19 cellular contexts compared by ENCODE assay signal in the genomic region with DNA sequence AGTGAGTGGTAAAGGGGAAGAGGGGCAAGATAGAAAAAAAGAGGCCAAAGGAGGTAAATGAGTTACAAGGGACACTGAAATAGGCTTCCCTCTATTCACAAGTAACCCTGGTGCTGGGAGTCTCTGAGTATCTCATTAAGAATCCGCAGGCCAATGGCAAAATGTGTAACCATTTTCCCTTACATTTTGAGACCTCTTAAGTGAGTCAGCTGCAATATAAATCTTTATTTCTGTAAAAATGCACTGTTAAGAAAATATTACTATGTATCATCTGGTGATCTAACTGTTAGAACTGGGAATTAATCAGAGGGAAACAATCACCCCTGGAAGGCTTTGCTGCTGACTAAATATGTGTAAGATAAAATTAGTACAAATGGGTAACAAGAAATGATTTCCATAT.
A peak's percentile ranks its signal among the peaks of the same experiment; 100 is the strongest.
DNase-seq lines count a peak whose midpoint lies in the region; ATAC-seq, FAIRE-seq and TF ChIP-seq lines count a peak whose summit lies in the region.
"Had no signal": no experiment of that assay in that cellular context is flagged by ENCODE, and none has a peak within 500 bp of the region (broad histone marks: within the 10 kb centered on the region; RNA-seq: fewer than 3 reads in every experiment).

No MANE protein-coding gene starts in this region.

- H2AFZ ChIP-seq in astrocyte (ENCODE audit: low read depth, low read length) (no peak overlapping the region), osteoblast (ENCODE audit: low read length) (no peak overlapping the region)

- peaks cover 2% of the 10 kb centered on the region for H3K27me3 Mint-ChIP-seq in astrocyte (ENCODE audit: low read depth, unreplicated experiment)
- H3K27me3 Mint-ChIP-seq: CD4-positive, alpha-beta memory T cell had no signal

- H3K4me3 Mint-ChIP-seq in astrocyte (ENCODE audit: unreplicated experiment): no peak overlapping the region

- TF ChIP-seq CTCF in AG04449 (IDR thresholded peaks at IDR 0.05; ENCODE audit: insufficient read depth, low read length, missing control alignments) (no peak), astrocyte (IDR thresholded peaks at IDR 0.05; ENCODE audit: insufficient read depth, low read depth, low read length) (no peak), osteoblast (IDR thresholded peaks at IDR 0.05; ENCODE audit: extremely low read depth, low read depth, low read length) (no peak), spleen (IDR thresholded peaks at IDR 0.05 in 8 of 11, conservative IDR thresholded peaks at IDR 0.05 in 3 of 11) (no peak)

- peaks cover 4% of the 10 kb centered on the region for H3K4me1 ChIP-seq in astrocyte (ENCODE audit: insufficient read depth, low read length)
- peaks cover 29% of the 10 kb centered on the region for H3K4me1 ChIP-seq in osteoblast (ENCODE audit: insufficient read depth, low read length)
- no peaks in the 10 kb centered on the region for H3K4me1 ChIP-seq in spleen

- H3K79me2 ChIP-seq in astrocyte (ENCODE audit: insufficient read depth, low read length) (no peaks in the 10 kb centered on the region), osteoblast (ENCODE audit: insufficient read depth, low read length) (no peaks in the 10 kb centered on the region)

- H4K20me1 ChIP-seq in astrocyte (ENCODE audit: insufficient read depth, low read length) (no peaks in the 10 kb centered on the region), osteoblast (ENCODE audit: insufficient read depth, low read length) (no peaks in the 10 kb centered on the region)

- WGBS in spleen, 5 donors: 71 to 95% (median 86%) methylated on average over 1 of the region's 1 CpG

- FAIRE-seq in astrocyte (lab: Jason Lieb, UNC): no peak
- FAIRE-seq: RCC 7860 had no signal

- H3K36me3 Mint-ChIP-seq in astrocyte (ENCODE audit: low read depth, unreplicated experiment): peaks cover under 1% of the 10 kb centered on the region
- H3K36me3 Mint-ChIP-seq: CD4-positive, alpha-beta memory T cell had no signal

- H3K9me3 Mint-ChIP-seq in astrocyte (ENCODE audit: unreplicated experiment): peaks cover 4% of the 10 kb centered on the region

- H3K4me2 ChIP-seq in astrocyte (ENCODE audit: low read length) (peak overlapping the region; percentile 18), osteoblast (ENCODE audit: insufficient read depth, low read length) (peak overlapping the region; percentile 48)

- H3K4me3 ChIP-seq in AG04449 (ENCODE audit: low read depth, low read length) (no peak overlapping the region), astrocyte (ENCODE audit: insufficient read depth, low read depth, low read length) (no peak overlapping the region), osteoblast (ENCODE audit: insufficient read depth, low read length) (no peak overlapping the region), spleen (no peak overlapping the region)
- H3K4me3 ChIP-seq: SK-N-MC had no signal

- no peak for ATAC-seq in HG02852 (IDR thresholded peaks at IDR 0.05; ENCODE audit: unreplicated experiment)

- H3K27ac ChIP-seq in astrocyte (ENCODE audit: low read depth, low read length) (no peak overlapping the region), osteoblast (ENCODE audit: low read depth, low read length) (peak overlapping the region; percentile 29), spleen (no peak overlapping the region)
- H3K27ac ChIP-seq: SK-N-MC had no signal

- H3K4me1 Mint-ChIP-seq in astrocyte (ENCODE audit: low read depth, unreplicated experiment): peaks cover 15% of the 10 kb centered on the region
- H3K4me1 Mint-ChIP-seq: CD4-positive, alpha-beta memory T cell had no signal

- TF ChIP-seq POLR2A in spleen (IDR thresholded peaks at IDR 0.05): no peak

- peak; percentile 55 for DNase-seq in AG04449 (ENCODE audit: low read depth, low spot score)
- peak; percentile 33 for DNase-seq in HS-5 (ENCODE audit: low read depth)
- peak; percentile 38 for DNase-seq in astrocyte (ENCODE audit: low read depth)
- peak; percentile 53 for DNase-seq in osteoblast (ENCODE audit: insufficient read length, low spot score, missing footprints)
- no peak for DNase-seq in cerebellar nuclear complex (lab: John Stamatoyannopoulos, UW)
- DNase-seq in SKM-1 treated with dmso at 0.1 percent for 144 hours (lab: John Stamatoyannopoulos, UW; ENCODE audit: unreplicated experiment): no peak
- no peak for DNase-seq in spleen
- DNase-seq: 8988T; CD4-positive, alpha-beta memory T cell; H7; MV-4-11; NCI-H1694 treated with DMSO at 0.1 percent for 48 hours; NCI-H510A; NCI-H748 treated with DMSO at 0.1 percent for 48 hours; NK-92 treated with Interleukin-12 subunit alpha and Interleukin-12 subunit beta, amount 100 ng/mL, for 24 hours; Right ventricle myocardium superior had no signal

- H3K9me3 ChIP-seq in astrocyte (ENCODE audit: insufficient read depth, low read depth, low read length): no peaks in the 10 kb centered on the region
- no peaks in the 10 kb centered on the region for H3K9me3 ChIP-seq in osteoblast (ENCODE audit: low read depth, low read length)
- peaks cover 0 to 7% (median 0%) of the 10 kb centered on the region in 8 donors for H3K9me3 ChIP-seq in spleen

- H3K27ac Mint-ChIP-seq in astrocyte (ENCODE audit: unreplicated experiment): no peak overlapping the region
- H3K27ac Mint-ChIP-seq: CD4-positive, alpha-beta memory T cell had no signal

- H3K36me3 ChIP-seq in astrocyte (ENCODE audit: insufficient read depth, low read length) (no peaks in the 10 kb centered on the region), osteoblast (ENCODE audit: insufficient read depth, low read length) (no peaks in the 10 kb centered on the region), spleen (no peaks in the 10 kb centered on the region)

- intact Hi-C loops in spleen (cut with DNase I; ENCODE audit: low total_unique reads): no loop called here

- CTCF ChIA-PET in AG04449 (lab: Yijun Ruan, JAX): interaction anchor here (0.7 to 3.0 kb wide), 3 partner anchors 17 to 83 kb away, joined by 3 to 18 read pairs (median 3); no protein-coding TSS in a partner anchor

- POLR2A ChIA-PET in AG04449 (lab: Yijun Ruan, JAX): no interaction called here

- H3K27me3 ChIP-seq in astrocyte (ENCODE audit: insufficient read depth, low read length) (no peaks in the 10 kb centered on the region), osteoblast (ENCODE audit: insufficient read depth, low read length) (no peaks in the 10 kb centered on the region), spleen (replicated peaks in 1 of 7) (no peaks in the 10 kb centered on the region)

- H3K9ac ChIP-seq in astrocyte (ENCODE audit: low read length): no peak overlapping the region

Comparison
In these comparisons a context has a peak if more than half of its experiments do, and no peak if none do; other contexts are left out.
1. DNase-seq: peak in AG04449 (single experiment), HS-5 (single experiment), astrocyte (single experiment) and osteoblast (single experiment); none in cerebellar nuclear complex (0 of 2), SKM-1 treated with dmso at 0.1 percent for 144 hours (single experiment) and spleen (single experiment).